In genomic region chr2:10265328-10266132, GRCh38 we compare ENCODE assay signal across 15 cellular contexts. TPM values are rescaled to one million over a fixed set of nuclear protein-coding genes. Genes with fewer than 3 reads are reported as not detected.
DNase-seq lines count a peak whose midpoint lies in the region; ATAC-seq and TF ChIP-seq lines count a peak whose summit lies in the region.
"Had no signal": no experiment of that assay in that cellular context is flagged by ENCODE, and none has a peak within 500 bp of the region (broad histone marks: within the 10 kb centered on the region; RNA-seq: fewer than 3 reads in every experiment).

No MANE protein-coding gene starts in this region.

- H3K4me1 ChIP-seq in testis: no peaks in the 10 kb centered on the region

- H3K36me3 ChIP-seq in testis (ENCODE audit: low read depth, missing control alignments): no peaks in the 10 kb centered on the region

- TF ChIP-seq POLR2A in testis (IDR thresholded peaks at IDR 0.05): no peak

- DNase-seq in CD14-positive monocyte (ENCODE audit: low spot score) (peak; percentile 36), RPMI7951 (ENCODE audit: low read depth) (peak; percentile 83), fibroblast of gingiva (ENCODE audit: low read depth) (peak; percentile 57), osteocyte (ENCODE audit: extremely low spot score, unreplicated experiment) (no peak), SKM-1 (lab: John Stamatoyannopoulos, UW; ENCODE audit: unreplicated experiment) (no peak), testis (no peak), superior temporal gyrus (ENCODE audit: extremely low spot score) (no peak)
- DNase-seq: activated CD4-positive, alpha-beta T cell treated with anti-CD3 and anti-CD28 coated beads for 48 hours; activated gamma-delta T cell; effector memory CD8-positive, alpha-beta T cell; KBM-7; NCI-H1092; NCI-H2081 treated with DMSO at 0.1 percent for 48 hours had no signal

- intact Hi-C loops in CD14-positive monocyte (cut with micrococcal nuclease): loop anchor here (5.0 to 10.0 kb wide), 2 partner anchors 131 to 172 kb away; no protein-coding TSS in a partner anchor
- intact Hi-C loops in testis (cut with DNase I; ENCODE audit: low total_unique reads): no loop called here

- H3K9me3 Mint-ChIP-seq in CD14-positive monocyte (peaks cover 0 to 3% (median 0%) of the 10 kb centered on the region in 7 donors), osteocyte (ENCODE audit: unreplicated experiment) (no peaks in the 10 kb centered on the region)
- H3K9me3 Mint-ChIP-seq: CD8-positive, alpha-beta T cell; effector memory CD8-positive, alpha-beta T cell had no signal

- 82 to 85% methylated on average over 14 to 18 of the region's 18 CpGs for WGBS in testis, 2 donors

- no peak for ATAC-seq in GM19463 (IDR thresholded peaks at IDR 0.05; ENCODE audit: unreplicated experiment)
- ATAC-seq: CD8-positive, alpha-beta T cell; effector memory CD8-positive, alpha-beta T cell had no signal

- no peaks in the 10 kb centered on the region for H3K9me3 ChIP-seq in testis

- H3K4me3 ChIP-seq in testis: no peak overlapping the region

- no peak overlapping the region for H3K27ac ChIP-seq in testis

- no peak overlapping the region for H3K27ac Mint-ChIP-seq in CD14-positive monocyte
- H3K27ac Mint-ChIP-seq in osteocyte (ENCODE audit: unreplicated experiment): peak overlapping the region; percentile 68
- H3K27ac Mint-ChIP-seq: CD8-positive, alpha-beta T cell; effector memory CD8-positive, alpha-beta T cell had no signal

- no peak for TF ChIP-seq CTCF in CD14-positive monocyte (IDR thresholded peaks at IDR 0.05)
- TF ChIP-seq CTCF in osteocyte (IDR thresholded peaks at IDR 0.05): no peak
- no peak for TF ChIP-seq CTCF in testis (IDR thresholded peaks at IDR 0.05)

- no peaks in the 10 kb centered on the region for H3K27me3 ChIP-seq in testis

- H3K27me3 Mint-ChIP-seq in CD14-positive monocyte (ENCODE audit: low read depth in 3 of 3): peaks cover 11 to 26% (median 14%) of the 10 kb centered on the region in 3 donors
- H3K27me3 Mint-ChIP-seq in osteocyte (ENCODE audit: unreplicated experiment): peaks cover 6% of the 10 kb centered on the region

- peaks cover 2% of the 10 kb centered on the region for H3K4me1 Mint-ChIP-seq in CD14-positive monocyte
- H3K4me1 Mint-ChIP-seq in osteocyte (ENCODE audit: unreplicated experiment): peaks cover 17% of the 10 kb centered on the region

- H3K4me3 Mint-ChIP-seq in CD14-positive monocyte (no peak overlapping the region), osteocyte (ENCODE audit: unreplicated experiment) (no peak overlapping the region)
- H3K4me3 Mint-ChIP-seq: CD8-positive, alpha-beta T cell; effector memory CD8-positive, alpha-beta T cell had no signal

- H3K36me3 Mint-ChIP-seq in CD14-positive monocyte: no peaks in the 10 kb centered on the region
- no peaks in the 10 kb centered on the region for H3K36me3 Mint-ChIP-seq in osteocyte (ENCODE audit: unreplicated experiment)
- H3K36me3 Mint-ChIP-seq: CD8-positive, alpha-beta T cell had no signal

RNA-seq across cellular contexts. Expression of gene HPCAL1, which starts 37.2 kb away (rescaled TPM):
- 10 to 100 TPM; 98.0 to 99.5 TPM for polyA plus RNA-seq in CD14-positive monocyte
- 273 and 343 TPM in 2 replicates for total RNA-seq in RPMI7951 (2014; rRNA removed; shearing (Covaris generic))
- 56.8 and 57.8 TPM in 2 replicates for total RNA-seq in osteocyte
- 100 to 1,000 TPM; 215 to 263 TPM for total RNA-seq in testis
- polyA plus RNA-seq in testis (ENCODE audit: insufficient read depth, low read depth, low replicate concordance): 99.5 TPM

Comparison
In these comparisons a context has a peak if more than half of its experiments do, and no peak if none do; other contexts are left out.
1. DNase-seq: peak in CD14-positive monocyte (single experiment), RPMI7951 (single experiment) and fibroblast of gingiva (single experiment); none in osteocyte (single experiment), SKM-1 (single experiment), testis (single experiment) and superior temporal gyrus (single experiment).